Comparison of ENCODE assay signal across 20 cellular contexts in the genomic region with DNA sequence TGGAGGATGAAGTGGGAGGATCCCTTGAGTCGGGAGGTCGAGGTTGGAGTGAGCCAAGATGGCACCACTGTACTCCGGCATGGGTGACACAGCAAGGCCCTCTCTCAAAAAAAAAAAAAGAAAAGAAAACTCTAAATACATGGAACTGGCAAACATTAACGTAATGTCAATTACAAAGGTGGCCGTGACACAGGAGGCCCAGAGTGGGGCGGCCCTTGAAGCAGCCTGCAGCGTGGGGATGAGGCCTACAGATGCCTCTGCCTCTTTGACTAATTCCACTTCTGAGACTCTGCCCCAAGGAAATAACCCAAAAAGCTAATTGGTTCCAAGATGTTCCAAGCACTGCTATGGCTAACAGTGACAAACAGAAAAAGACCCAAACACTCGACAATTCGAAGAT. TPM values are rescaled to one million over a fixed set of nuclear protein-coding genes. Genes with fewer than 3 reads are reported as not detected.
DNase-seq lines count a peak whose midpoint lies in the region; ATAC-seq and TF ChIP-seq lines count a peak whose summit lies in the region.
"Had no signal": no experiment of that assay in that cellular context is flagged by ENCODE, and none has a peak within 500 bp of the region (broad histone marks: within the 10 kb centered on the region; RNA-seq: fewer than 3 reads in every experiment).

No MANE protein-coding gene starts in this region.

- H3K27me3 Mint-ChIP-seq in WTC11 (ENCODE audit: low read depth) = no peaks in the 10 kb centered on the region
- H3K27me3 Mint-ChIP-seq in nephron progenitor cell (ENCODE audit: low read depth, poor library complexity) = no peaks in the 10 kb centered on the region
- H3K27me3 Mint-ChIP-seq: CD4-positive, alpha-beta T cell had no signal

- ATAC-seq in WTC11 (no peak), HG03139 (IDR thresholded peaks at IDR 0.05; ENCODE audit: unreplicated experiment) (no peak)

- TF ChIP-seq POLR2A in esophagus squamous epithelium (IDR thresholded peaks at IDR 0.05) = no peak

- H3K36me3 Mint-ChIP-seq in WTC11 (no peaks in the 10 kb centered on the region), nephron progenitor cell (ENCODE audit: low read depth) (peaks cover 29% of the 10 kb centered on the region)
- H3K36me3 Mint-ChIP-seq: CD14-positive monocyte; CD8-positive, alpha-beta memory T cell had no signal

- peak overlapping the region; percentile 33; the same call in 1 of the 2 replicates for H3K4me2 ChIP-seq in BLaER1
- peak overlapping the region in 9 of 11 experiments; percentile 16 to 63 (median 54); a peak in 9 of 22 replicates for H3K4me2 ChIP-seq in BLaER1 treated with 17β-estradiol and CSF1 and Interleukin-3, amounts not matched to agents 10 nM and 100 nM

- CTCF ChIA-PET in WTC11 (lab: Charles Lee) = interaction anchor here (0.5 to 2.3 kb wide), 13 partner anchors 9 to 171 kb away, joined by 3 to 17 read pairs (median 5); a partner anchor contains a TSS

- TF ChIP-seq CTCF in WTC11 (IDR thresholded peaks at IDR 0.05) = no peak
- TF ChIP-seq CTCF in nephron progenitor cell (IDR thresholded peaks at IDR 0.05) = no peak
- TF ChIP-seq CTCF in WERI-Rb-1 (IDR thresholded peaks at IDR 0.05; ENCODE audit: low read depth, low read length) = no peak
- no peak for TF ChIP-seq CTCF in esophagus squamous epithelium (IDR thresholded peaks at IDR 0.05)

- H3K4me3 Mint-ChIP-seq in WTC11 (no peak overlapping the region), nephron progenitor cell (no peak overlapping the region)
- H3K4me3 Mint-ChIP-seq: CD14-positive monocyte; CD4-positive, alpha-beta T cell; CD8-positive, alpha-beta memory T cell had no signal

- H3K9ac ChIP-seq in BLaER1 = no peak overlapping the region
- H3K9ac ChIP-seq in BLaER1 treated with 17β-estradiol and CSF1 and Interleukin-3, amounts not matched to agents 10 nM and 100 nM = no peak overlapping the region

- peak overlapping the region; percentile 87 for H3K27ac Mint-ChIP-seq in WTC11
- peak overlapping the region; percentile 53 for H3K27ac Mint-ChIP-seq in nephron progenitor cell
- H3K27ac Mint-ChIP-seq: CD4-positive, alpha-beta T cell; CD8-positive, alpha-beta memory T cell had no signal

- peaks cover under 1% of the 10 kb centered on the region; the same call in 1 of the 2 replicates for H3K9me3 Mint-ChIP-seq in WTC11
- peaks cover 4% of the 10 kb centered on the region for H3K9me3 Mint-ChIP-seq in nephron progenitor cell
- H3K9me3 Mint-ChIP-seq: CD4-positive, alpha-beta T cell; CD8-positive, alpha-beta memory T cell had no signal

- H3K27ac ChIP-seq in BLaER1 (no peak overlapping the region), WERI-Rb-1 (no peak overlapping the region), esophagus squamous epithelium (no peak overlapping the region)
- no peak overlapping the region for H3K27ac ChIP-seq in BLaER1 treated with 17β-estradiol and CSF1 and Interleukin-3, amounts not matched to agents 10 nM and 100 nM
- H3K27ac ChIP-seq in effector memory CD4-positive, alpha-beta T cell (ENCODE audit: insufficient read depth, low read length, poor library complexity, severe bottlenecking) = no peak overlapping the region

- no peaks in the 10 kb centered on the region for H3K36me3 ChIP-seq in BLaER1
- no peaks in the 10 kb centered on the region for H3K36me3 ChIP-seq in BLaER1 treated with 17β-estradiol and CSF1 and Interleukin-3, amounts not matched to agents 10 nM and 100 nM
- H3K36me3 ChIP-seq in effector memory CD4-positive, alpha-beta T cell (ENCODE audit: control insufficient read depth, insufficient read depth, low read length) = no peaks in the 10 kb centered on the region
- no peaks in the 10 kb centered on the region for H3K36me3 ChIP-seq in WERI-Rb-1
- H3K36me3 ChIP-seq in esophagus squamous epithelium = no peaks in the 10 kb centered on the region

- no peaks in the 10 kb centered on the region for H3K9me3 ChIP-seq in BLaER1
- peaks cover 0 to 5% (median 0%) of the 10 kb centered on the region in 11 experiments; a peak in 3 of 22 replicates for H3K9me3 ChIP-seq in BLaER1 treated with 17β-estradiol and CSF1 and Interleukin-3, amounts not matched to agents 10 nM and 100 nM (replicated peaks in 1 of 11)
- no peaks in the 10 kb centered on the region for H3K9me3 ChIP-seq in effector memory CD4-positive, alpha-beta T cell (ENCODE audit: control insufficient read depth, low read length)
- no peaks in the 10 kb centered on the region for H3K9me3 ChIP-seq in WERI-Rb-1 (ENCODE audit: severe bottlenecking)
- H3K9me3 ChIP-seq in esophagus squamous epithelium = no peaks in the 10 kb centered on the region

- no peaks in the 10 kb centered on the region for H3K27me3 ChIP-seq in BLaER1
- H3K27me3 ChIP-seq in BLaER1 treated with 17β-estradiol and CSF1 and Interleukin-3, amounts not matched to agents 10 nM and 100 nM = no peaks in the 10 kb centered on the region
- H3K27me3 ChIP-seq in effector memory CD4-positive, alpha-beta T cell (replicated peaks; ENCODE audit: control insufficient read depth, insufficient read depth, low read length, poor library complexity, severe bottlenecking) = no peaks in the 10 kb centered on the region
- H3K27me3 ChIP-seq in WERI-Rb-1 (ENCODE audit: insufficient read depth, low read depth, severe bottlenecking) = no peaks in the 10 kb centered on the region
- H3K27me3 ChIP-seq in esophagus squamous epithelium = no peaks in the 10 kb centered on the region

- no peak overlapping the region for H3K4me3 ChIP-seq in BLaER1
- H3K4me3 ChIP-seq in BLaER1 treated with 17β-estradiol and CSF1 and Interleukin-3, amounts not matched to agents 10 nM and 100 nM = no peak overlapping the region
- no peak overlapping the region for H3K4me3 ChIP-seq in effector memory CD4-positive, alpha-beta T cell (ENCODE audit: insufficient read depth, low read depth, low read length, poor library complexity, severe bottlenecking)
- H3K4me3 ChIP-seq in WERI-Rb-1 (ENCODE audit: low read depth, low read length) = no peak overlapping the region
- H3K4me3 ChIP-seq in esophagus squamous epithelium = no peak overlapping the region

- 89% methylated on average over 9 of the region's 9 CpGs for WGBS in esophagus squamous epithelium, 2 donors

- H4K20me1 ChIP-seq in BLaER1 = no peaks in the 10 kb centered on the region
- peaks cover 0 to 55% (median 0%) of the 10 kb centered on the region in 11 experiments; a peak in 8 of 22 replicates for H4K20me1 ChIP-seq in BLaER1 treated with 17β-estradiol and CSF1 and Interleukin-3, amounts not matched to agents 10 nM and 100 nM

- intact Hi-C loops in esophagus squamous epithelium (cut with DNase I) = no loop called here

- H3K4me1 Mint-ChIP-seq in WTC11 = 0 out of 2 replicates have a peak, but pooled peaks cover 3% of the 10 kb centered on the region
- peaks cover 21% of the 10 kb centered on the region for H3K4me1 Mint-ChIP-seq in nephron progenitor cell
- H3K4me1 Mint-ChIP-seq: CD14-positive monocyte; CD8-positive, alpha-beta memory T cell had no signal

- DNase-seq in WTC11 (ENCODE audit: low spot score) (no peak), nephron progenitor cell (no peak), WERI-Rb-1 (no peak), esophagus squamous epithelium (lab: John Stamatoyannopoulos, UW) (no peak)
- no peak for DNase-seq in effector memory CD4-positive, alpha-beta T cell
- DNase-seq: Calu3; CD4-positive, alpha-beta T cell; CD8-positive, alpha-beta memory T cell; DMS79 treated with DMSO at 0.1 percent for 48 hours; GF-D8; GOT3; HCEC 1CT had no signal

- H3K4me1 ChIP-seq in BLaER1 (peaks cover 20% of the 10 kb centered on the region), esophagus squamous epithelium (no peaks in the 10 kb centered on the region)
- H3K4me1 ChIP-seq in BLaER1 treated with 17β-estradiol and CSF1 and Interleukin-3, amounts not matched to agents 10 nM and 100 nM = peaks cover 0 to 24% (median 14%) of the 10 kb centered on the region in 10 experiments; a peak in 17 of 20 replicates
- H3K4me1 ChIP-seq in effector memory CD4-positive, alpha-beta T cell (ENCODE audit: control insufficient read depth, insufficient read depth, low read length, poor library complexity, severe bottlenecking) = no peaks in the 10 kb centered on the region

- POLR2A ChIA-PET in WTC11 (lab: Charles Lee) = interaction anchor here (0.6 kb wide), 1 partner anchor 36 kb away, joined by 3 read pairs; no protein-coding TSS in a partner anchor

TF ChIP-seq in WTC11, 78 proteins besides CTCF, POLR2A, EP300 and RAD21 (continues in another document):
- TF ChIP-seq ZNF317 (CRISPR knock-in tag; IDR thresholded peaks at IDR 0.05; ENCODE audit: borderline replicate concordance, low read depth) (no peak), ZNF671 (CRISPR knock-in tag; IDR thresholded peaks at IDR 0.05) (no peak), ZNF396 (CRISPR knock-in tag; IDR thresholded peaks at IDR 0.05; ENCODE audit: borderline replicate concordance) (no peak)
- TF ChIP-seq, protein P1, sequence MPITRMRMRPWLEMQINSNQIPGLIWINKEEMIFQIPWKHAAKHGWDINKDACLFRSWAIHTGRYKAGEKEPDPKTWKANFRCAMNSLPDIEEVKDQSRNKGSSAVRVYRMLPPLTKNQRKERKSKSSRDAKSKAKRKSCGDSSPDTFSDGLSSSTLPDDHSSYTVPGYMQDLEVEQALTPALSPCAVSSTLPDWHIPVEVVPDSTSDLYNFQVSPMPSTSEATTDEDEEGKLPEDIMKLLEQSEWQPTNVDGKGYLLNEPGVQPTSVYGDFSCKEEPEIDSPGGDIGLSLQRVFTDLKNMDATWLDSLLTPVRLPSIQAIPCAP (CRISPR knock-in tag; IDR thresholded peaks at IDR 0.05) = no peak

RNA-seq across cellular contexts. Expression of a gene that starts 21.2 kb away (rescaled TPM):
- total RNA-seq in WTC11 (2021) (18.9 to 20.1 TPM (median 20.1 TPM) in 3 replicates), esophagus squamous epithelium (1 to 10 TPM in 3 of 4 donors, under 1 TPM in 1; 0.79 to 4.2 (median 2.0) TPM)

RNA-seq across cellular contexts. Expression of a gene that starts 51.4 kb away (rescaled TPM):
- total RNA-seq in WTC11 (2021) (0.11 TPM in 1 of 3 replicates, not detected in the others), esophagus squamous epithelium (not detected)
- total RNA-seq: A172; A673; CD4-positive, alpha-beta T cell; CD8-positive, alpha-beta memory T cell; Daoy; G401 had no signal

RNA-seq across cellular contexts. Expression of a gene that starts 55.2 kb away (rescaled TPM):
- total RNA-seq in WTC11 (2021) (80.8 to 87.2 TPM (median 85.6 TPM) in 3 replicates), esophagus squamous epithelium (100 to 1,000 TPM in 3 of 4 donors, 10 to 100 TPM in 1; 97.1 to 124 (median 116) TPM)
